Comparison of ENCODE assay signal across 8 cellular contexts in genomic region chr3:150603888-150604319, GRCh38. TPM values are rescaled to one million over a fixed set of nuclear protein-coding genes. Genes with fewer than 3 reads are reported as not detected.
DNase-seq lines count a peak whose midpoint lies in the region; ATAC-seq and TF ChIP-seq lines count a peak whose summit lies in the region.

No MANE protein-coding gene starts in this region.

- peak; percentile 61 for DNase-seq in NCI-H1092 treated with DMSO at 0.1 percent for 48 hours (lab: John Stamatoyannopoulos, UW)
- no peak for DNase-seq in mammary epithelial cell
- no peak for DNase-seq in memory B cell (ENCODE audit: low spot score in 2 of 2)
- no peak for DNase-seq in upper lobe of left lung
- no peak for DNase-seq in NK-92 (lab: John Stamatoyannopoulos, UW; ENCODE audit: unreplicated experiment)
- DNase-seq in mucosa of gallbladder (ENCODE audit: low spot score) = no peak
- no peak for DNase-seq in AG08396 (ENCODE audit: low spot score)

- TF ChIP-seq EP300 in upper lobe of left lung (IDR thresholded peaks at IDR 0.05) = no peak

- H3K4me3 Mint-ChIP-seq in memory B cell = peak overlapping the region; percentile 90

- H3K4me1 Mint-ChIP-seq in memory B cell = peaks cover 49% of the 10 kb centered on the region

- H2AFZ ChIP-seq in mammary epithelial cell (ENCODE audit: low read depth, low read length) = peak overlapping the region; percentile 83

- no peak for TF ChIP-seq POLR2A in upper lobe of left lung (IDR thresholded peaks at IDR 0.05)

- H3K36me3 ChIP-seq in mammary epithelial cell (ENCODE audit: insufficient read depth, low read length) (no peaks in the 10 kb centered on the region), upper lobe of left lung (peaks cover 0 to 4% (median 0%) of the 10 kb centered on the region in 4 donors)

- H3K27me3 ChIP-seq in mammary epithelial cell (ENCODE audit: insufficient read depth, low read length) (no peaks in the 10 kb centered on the region), upper lobe of left lung (no peaks in the 10 kb centered on the region)

- H3K79me2 ChIP-seq in mammary epithelial cell (ENCODE audit: insufficient read depth, low read length) = peaks cover 81% of the 10 kb centered on the region

- H3K4me3 ChIP-seq in mammary epithelial cell (replicated peaks in 1 of 3; ENCODE audit: insufficient read depth in 1 of 3, low read depth in 2 of 3, low read length in 3 of 3) (peak overlapping the region; percentile 66 to 95 (median 77)), upper lobe of left lung (peak overlapping the region; percentile 65 to 85 (median 70))

- no peaks in the 10 kb centered on the region for H3K27me3 Mint-ChIP-seq in memory B cell

- WGBS in mammary epithelial cell (ENCODE audit: low coverage, missing lambda C conversion rate) = 2% methylated on average over 15 of the region's 16 CpGs
- 0 to 1% methylated on average over 12 to 16 of the region's 16 CpGs for WGBS in upper lobe of left lung, 2 donors

- H3K9me3 Mint-ChIP-seq in memory B cell = no peaks in the 10 kb centered on the region

- H3K27ac Mint-ChIP-seq in memory B cell = peak overlapping the region; percentile 97

- H3K27ac ChIP-seq in mammary epithelial cell (ENCODE audit: insufficient read depth, low read depth, low read length) (peak overlapping the region; percentile 68), upper lobe of left lung (peak overlapping the region; percentile 91 to 99 (median 98))

- H3K36me3 Mint-ChIP-seq in memory B cell = peaks cover 8% of the 10 kb centered on the region

- in situ Hi-C loops in mammary epithelial cell (cut with MboI; ENCODE audit: low sequenced_read_pairs in 2 of 2) = no loop called here

- BruUV-seq in mammary epithelial cell (replicated peaks; lab: Mats Ljungman, UMichigan) = no TSS peak

- dilution Hi-C loops in mammary epithelial cell (cut with HindIII; ENCODE audit: low sequenced_read_pairs) = no loop called here

- H3K9me3 ChIP-seq in mammary epithelial cell (replicated peaks; ENCODE audit: insufficient read depth, low read length) (no peaks in the 10 kb centered on the region), upper lobe of left lung (no peaks in the 10 kb centered on the region)

- CTCF ChIA-PET in mammary epithelial cell (lab: Charles Lee; ENCODE audit: low non-redundant PET) = interaction anchor here (0.6 kb wide), 2 partner anchors 8 to 1868 kb away, joined by 3 to 4 read pairs; no protein-coding TSS in a partner anchor

- H4K20me1 ChIP-seq in mammary epithelial cell (ENCODE audit: insufficient read depth, low read length) = no peaks in the 10 kb centered on the region

- intact Hi-C loops in mammary epithelial cell (cut with micrococcal nuclease) = loop anchor here (1.0 to 2.0 kb wide), 2 partner anchors 58 to 99 kb away; partner anchors contain the start of genes EIF2A, ERICH6 and SERP1

- peak overlapping the region; percentile 76 for H3K9ac ChIP-seq in mammary epithelial cell (ENCODE audit: insufficient read depth, low read length)

- peaks cover 24% of the 10 kb centered on the region for H3K4me1 ChIP-seq in mammary epithelial cell (ENCODE audit: insufficient read depth, low read length)
- peaks cover 30 to 43% (median 35%) of the 10 kb centered on the region in 4 donors for H3K4me1 ChIP-seq in upper lobe of left lung

- H3K4me2 ChIP-seq in mammary epithelial cell (ENCODE audit: insufficient read depth, low read depth, low read length) = peak overlapping the region; percentile 82

- no peak for TF ChIP-seq CTCF in mammary epithelial cell (conservative IDR thresholded peaks at IDR 0.05 in 1 of 2, IDR thresholded peaks at IDR 0.05 in 1 of 2; ENCODE audit: extremely low read depth in 1 of 2, insufficient read depth in 1 of 2, low read depth in 1 of 2, low read length in 2 of 2)
- no peak for TF ChIP-seq CTCF in upper lobe of left lung (IDR thresholded peaks at IDR 0.05)

- ATAC-seq in GM18867 (IDR thresholded peaks at IDR 0.05; ENCODE audit: unreplicated experiment) (peak; percentile 0), memory B cell (ENCODE audit: low read depth) (no peak), upper lobe of left lung (ENCODE audit: low FRiP score in 2 of 2) (peak in 1 of 2 donors; percentile 11)

RNA-seq across cellular contexts. Expression of gene SELENOT, which starts 0.8 kb away (rescaled TPM):
- total RNA-seq in mammary epithelial cell = 100 to 1,000 TPM; 111 to 125 TPM
- 333 TPM for polyA plus RNA-seq in mammary epithelial cell
- 632 TPM for polyA minus RNA-seq in mammary epithelial cell
- total RNA-seq in upper lobe of left lung = 100 to 1,000 TPM in 2 of 6 donors, 10 to 100 TPM in 3, 1 to 10 TPM in 1; 9.4 to 120 (median 90.2) TPM
- 116 TPM for total RNA-seq in mucosa of gallbladder

RNA-seq across cellular contexts. Expression of gene EIF2A, which starts 57.3 kb away (rescaled TPM):
- total RNA-seq in mammary epithelial cell (100 to 1,000 TPM in 1 of 2 donors, 10 to 100 TPM in 1; 76.6 to 140 TPM), upper lobe of left lung (100 to 1,000 TPM in 2 of 6 donors, 10 to 100 TPM in 4; 40.1 to 202 (median 78.0) TPM), mucosa of gallbladder (63.4 TPM)
- 133 TPM for polyA plus RNA-seq in mammary epithelial cell
- 67.7 TPM for polyA minus RNA-seq in mammary epithelial cell

RNA-seq across cellular contexts. Expression of gene SERP1, which starts 57.6 kb away (rescaled TPM):
- total RNA-seq in mammary epithelial cell (100 to 1,000 TPM in 1 of 2 donors, 10 to 100 TPM in 1; 95.2 to 140 TPM), upper lobe of left lung (100 to 1,000 TPM; 160 to 459 (median 303) TPM), mucosa of gallbladder (116 TPM)
- polyA plus RNA-seq in mammary epithelial cell = 50.5 TPM
- 24.3 TPM for polyA minus RNA-seq in mammary epithelial cell
